Comparison of ENCODE assay signal across 1 cellular context in the genomic region with DNA sequence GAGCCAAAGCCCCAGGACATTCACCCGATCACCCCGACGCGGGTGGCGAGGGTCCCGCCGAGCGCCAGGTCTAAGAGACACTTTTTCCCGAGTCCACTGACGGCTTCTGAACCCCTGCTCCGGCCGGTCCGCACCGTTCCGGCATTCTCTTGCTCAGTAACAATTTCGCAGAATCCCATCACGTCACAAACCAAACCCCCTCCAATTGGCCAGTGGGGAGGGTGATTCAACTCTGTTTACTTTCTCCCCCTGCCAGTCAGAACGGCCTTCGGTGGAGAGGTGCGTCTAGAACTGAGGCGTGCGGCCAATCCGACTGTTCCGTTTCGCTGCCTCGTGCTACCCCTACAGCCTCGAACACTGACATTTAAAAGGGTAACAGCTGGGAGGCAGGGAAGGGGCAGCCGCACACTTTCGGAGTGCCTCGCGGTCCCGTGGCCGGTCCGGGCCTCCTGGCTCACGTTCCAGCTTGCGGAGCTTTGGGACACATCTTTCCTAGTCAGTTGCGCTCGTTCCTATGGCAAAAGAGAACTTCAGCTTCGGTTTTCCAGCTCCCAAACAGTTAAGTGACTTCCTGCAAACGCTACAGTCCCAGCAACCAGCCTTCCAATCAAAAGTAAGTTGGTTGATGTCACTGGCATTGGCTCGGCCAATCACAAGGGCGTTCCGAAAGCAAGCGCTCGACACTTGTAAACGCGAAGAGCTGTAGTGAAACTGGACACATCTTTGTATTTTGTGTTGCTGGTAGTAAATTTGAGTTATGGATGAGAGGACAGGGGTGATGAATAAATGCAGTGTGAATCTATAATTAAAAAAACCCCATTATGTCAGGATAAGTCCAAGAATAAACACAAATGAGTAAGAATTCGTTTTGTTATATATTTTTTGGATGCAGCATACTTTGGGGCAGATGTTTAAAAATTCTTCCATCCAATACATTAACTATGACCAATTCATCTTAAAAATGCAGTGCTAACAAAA.
TF ChIP-seq lines count a peak whose summit lies in the region.

Gene KLF9 (minus strand): TSS at position 860 of the 978 bp plus-strand sequence. CDS start 1,294 bp downstream, outside the sequence.

TF ChIP-seq in HepG2, 621 proteins besides CTCF, POLR2A, EP300 and RAD21 (continued from another document and continues in another):
- TF ChIP-seq ZNF782 (CRISPR knock-in tag; IDR thresholded peaks at IDR 0.05; ENCODE audit: borderline replicate concordance), result peak; percentile 76; the same call in 1 of the 2 replicates
- peak; percentile 23; the same call in 1 of the 2 replicates for TF ChIP-seq ZNF766 (CRISPR knock-in tag; IDR thresholded peaks at IDR 0.05; ENCODE audit: borderline replicate concordance)
- TF ChIP-seq KDM6A (CRISPR knock-in tag; IDR thresholded peaks at IDR 0.05; ENCODE audit: low read depth), result no peak
- TF ChIP-seq CREM (IDR thresholded peaks at IDR 0.05), result peak; percentile 82
- TF ChIP-seq CREM (CRISPR knock-in tag; IDR thresholded peaks at IDR 0.05), result no peak
- TF ChIP-seq ZNF678 (CRISPR knock-in tag; IDR thresholded peaks at IDR 0.05), result no peak; the same call in 1 of the 2 replicates
- TF ChIP-seq ZNF543 (CRISPR knock-in tag; IDR thresholded peaks at IDR 0.05), result 0 out of 2 replicates have a peak, but pooled peaks have one; percentile 69
- no peak for TF ChIP-seq SRSF4 (IDR thresholded peaks at IDR 0.05; ENCODE audit: low read depth, low read length, poor library complexity, severe bottlenecking)
- no peak; the same call in 1 of the 2 replicates for TF ChIP-seq RBFOX2 (IDR thresholded peaks at IDR 0.05; ENCODE audit: low read depth, low read length)
- TF ChIP-seq SOX5 (CRISPR knock-in tag; IDR thresholded peaks at IDR 0.05; ENCODE audit: borderline replicate concordance), result 0 out of 2 replicates have a peak, but pooled peaks have one; percentile 33
- TF ChIP-seq BORCS8-MEF2B (CRISPR knock-in tag; IDR thresholded peaks at IDR 0.05), result peak; percentile 86
- TF ChIP-seq, protein P1, sequence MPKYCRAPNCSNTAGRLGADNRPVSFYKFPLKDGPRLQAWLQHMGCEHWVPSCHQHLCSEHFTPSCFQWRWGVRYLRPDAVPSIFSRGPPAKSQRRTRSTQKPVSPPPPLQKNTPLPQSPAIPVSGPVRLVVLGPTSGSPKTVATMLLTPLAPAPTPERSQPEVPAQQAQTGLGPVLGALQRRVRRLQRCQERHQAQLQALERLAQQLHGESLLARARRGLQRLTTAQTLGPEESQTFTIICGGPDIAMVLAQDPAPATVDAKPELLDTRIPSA (CRISPR knock-in tag; IDR thresholded peaks at IDR 0.05; ENCODE audit: borderline replicate concordance), result no peak
- peak; percentile 90 for TF ChIP-seq NRL (CRISPR knock-in tag; IDR thresholded peaks at IDR 0.05; ENCODE audit: borderline replicate concordance)
- TF ChIP-seq, protein P2, sequence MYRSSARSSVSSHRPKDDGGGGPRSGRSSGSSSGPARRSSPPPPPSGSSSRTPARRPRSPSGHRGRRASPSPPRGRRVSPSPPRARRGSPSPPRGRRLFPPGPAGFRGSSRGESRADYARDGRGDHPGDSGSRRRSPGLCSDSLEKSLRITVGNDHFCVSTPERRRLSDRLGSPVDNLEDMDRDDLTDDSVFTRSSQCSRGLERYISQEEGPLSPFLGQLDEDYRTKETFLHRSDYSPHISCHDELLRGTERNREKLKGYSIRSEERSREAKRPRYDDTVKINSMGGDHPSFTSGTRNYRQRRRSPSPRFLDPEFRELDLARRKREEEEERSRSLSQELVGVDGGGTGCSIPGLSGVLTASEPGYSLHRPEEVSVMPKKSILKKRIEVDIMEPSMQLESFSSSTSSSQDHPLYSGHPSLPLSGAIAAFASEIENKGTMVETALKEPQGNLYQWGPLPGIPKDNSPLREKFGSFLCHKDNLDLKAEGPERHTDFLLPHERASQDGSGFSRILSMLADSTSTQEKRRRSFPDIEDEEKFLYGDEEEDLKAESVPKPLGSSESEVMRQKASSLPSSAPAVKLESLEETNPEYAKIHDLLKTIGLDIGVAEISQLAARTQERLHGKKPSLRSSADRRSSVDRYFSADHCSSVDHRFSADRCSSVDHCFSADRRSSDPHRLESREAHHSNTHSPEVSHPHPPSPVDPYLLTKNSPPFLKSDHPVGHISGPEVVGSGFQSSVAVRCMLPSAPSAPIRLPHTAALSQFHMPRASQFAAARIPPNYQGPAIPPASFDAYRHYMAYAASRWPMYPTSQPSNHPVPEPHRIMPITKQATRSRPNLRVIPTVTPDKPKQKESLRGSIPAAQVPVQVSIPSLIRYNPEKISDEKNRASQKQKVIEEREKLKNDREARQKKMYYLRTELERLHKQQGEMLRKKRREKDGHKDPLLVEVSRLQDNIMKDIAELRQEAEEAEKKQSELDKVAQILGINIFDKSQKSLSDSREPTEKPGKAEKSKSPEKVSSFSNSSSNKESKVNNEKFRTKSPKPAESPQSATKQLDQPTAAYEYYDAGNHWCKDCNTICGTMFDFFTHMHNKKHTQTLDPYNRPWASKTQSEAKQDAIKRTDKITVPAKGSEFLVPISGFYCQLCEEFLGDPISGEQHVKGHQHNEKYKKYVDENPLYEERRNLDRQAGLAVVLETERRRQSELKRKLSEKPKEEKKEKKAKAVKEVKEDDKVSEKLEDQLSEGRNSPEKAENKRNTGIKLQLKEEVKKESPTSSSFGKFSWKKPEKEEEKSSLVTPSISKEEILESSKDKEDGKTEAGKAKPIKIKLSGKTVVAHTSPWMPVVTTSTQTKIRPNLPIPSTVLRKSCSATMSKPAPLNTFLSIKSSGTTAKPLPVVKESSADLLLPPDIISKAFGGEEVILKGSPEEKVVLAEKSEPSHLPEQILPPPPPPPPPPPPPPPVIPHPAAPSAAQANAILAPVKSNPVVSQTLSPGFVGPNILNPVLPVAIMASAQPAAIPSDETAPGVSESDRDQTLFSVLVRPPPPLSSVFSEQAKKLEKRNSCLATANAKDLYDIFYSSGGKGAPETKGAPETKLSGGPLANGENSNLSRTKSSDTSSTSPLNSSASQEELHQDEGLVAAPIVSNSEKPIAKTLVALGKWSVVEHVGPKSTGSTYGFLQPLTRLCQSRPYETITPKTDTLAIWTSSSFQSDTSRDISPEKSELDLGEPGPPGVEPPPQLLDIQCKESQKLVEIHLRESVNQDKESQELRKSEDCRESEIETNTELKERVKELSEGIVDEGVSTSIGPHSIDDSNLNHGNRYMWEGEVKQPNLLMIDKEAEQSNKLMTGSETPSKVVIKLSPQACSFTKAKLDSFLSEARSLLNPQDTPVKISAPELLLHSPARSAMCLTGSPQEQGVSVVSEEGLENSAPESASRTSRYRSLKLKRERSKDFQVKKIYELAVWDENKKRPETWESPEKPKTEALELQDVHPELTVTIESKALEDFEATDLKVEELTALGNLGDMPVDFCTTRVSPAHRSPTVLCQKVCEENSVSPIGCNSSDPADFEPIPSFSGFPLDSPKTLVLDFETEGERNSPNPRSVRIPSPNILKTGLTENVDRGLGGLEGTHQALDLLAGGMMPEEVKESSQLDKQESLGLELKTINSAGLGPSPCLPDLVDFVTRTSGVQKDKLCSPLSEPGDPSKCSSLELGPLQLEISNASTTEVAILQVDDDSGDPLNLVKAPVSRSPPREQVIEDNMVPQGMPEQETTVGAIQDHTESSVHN (CRISPR knock-in tag; IDR thresholded peaks at IDR 0.05), result 0 out of 2 replicates have a peak, but pooled peaks have one; percentile 27
- peak; percentile 51; the same call in 1 of the 2 replicates for TF ChIP-seq FOXO1 (CRISPR knock-in tag; IDR thresholded peaks at IDR 0.05)
- TF ChIP-seq, protein P3, sequence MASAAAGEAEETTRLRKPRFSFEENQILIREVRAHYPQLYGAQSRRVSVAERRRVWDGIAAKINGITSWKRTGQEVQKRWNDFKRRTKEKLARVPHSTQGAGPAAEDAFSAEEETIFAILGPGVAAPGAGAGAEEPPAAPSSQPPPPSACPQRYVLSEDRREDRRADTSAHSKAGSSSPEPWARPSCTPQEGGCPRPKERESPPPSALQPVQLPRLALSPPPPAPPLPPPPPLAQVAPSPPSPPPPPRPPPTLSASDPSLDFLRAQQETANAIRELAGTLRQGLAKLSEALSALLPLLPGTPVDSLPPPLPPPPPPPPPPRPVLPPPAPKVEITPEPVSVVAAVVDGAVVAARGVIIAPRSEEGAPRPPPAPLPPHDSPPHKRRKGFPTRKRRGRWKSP (CRISPR knock-in tag; IDR thresholded peaks at IDR 0.05), result peak; percentile 95
- 0 out of 2 replicates have a peak, but pooled peaks have one; percentile 49 for TF ChIP-seq ZXDC (CRISPR knock-in tag; IDR thresholded peaks at IDR 0.05)
- TF ChIP-seq YY1 (IDR thresholded peaks at IDR 0.05; ENCODE audit: insufficient read depth, insufficient replicate concordance, low read depth, low read length), result peak; percentile 29
- TF ChIP-seq, protein P4, sequence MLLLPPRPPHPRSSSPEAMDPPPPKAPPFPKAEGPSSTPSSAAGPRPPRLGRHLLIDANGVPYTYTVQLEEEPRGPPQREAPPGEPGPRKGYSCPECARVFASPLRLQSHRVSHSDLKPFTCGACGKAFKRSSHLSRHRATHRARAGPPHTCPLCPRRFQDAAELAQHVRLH (CRISPR knock-in tag; IDR thresholded peaks at IDR 0.05; ENCODE audit: borderline replicate concordance, low read depth), result no peak
- TF ChIP-seq, protein P5, sequence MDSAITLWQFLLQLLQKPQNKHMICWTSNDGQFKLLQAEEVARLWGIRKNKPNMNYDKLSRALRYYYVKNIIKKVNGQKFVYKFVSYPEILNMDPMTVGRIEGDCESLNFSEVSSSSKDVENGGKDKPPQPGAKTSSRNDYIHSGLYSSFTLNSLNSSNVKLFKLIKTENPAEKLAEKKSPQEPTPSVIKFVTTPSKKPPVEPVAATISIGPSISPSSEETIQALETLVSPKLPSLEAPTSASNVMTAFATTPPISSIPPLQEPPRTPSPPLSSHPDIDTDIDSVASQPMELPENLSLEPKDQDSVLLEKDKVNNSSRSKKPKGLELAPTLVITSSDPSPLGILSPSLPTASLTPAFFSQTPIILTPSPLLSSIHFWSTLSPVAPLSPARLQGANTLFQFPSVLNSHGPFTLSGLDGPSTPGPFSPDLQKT (CRISPR knock-in tag; IDR thresholded peaks at IDR 0.05; ENCODE audit: borderline replicate concordance), result no peak
- TF ChIP-seq HDAC1 (CRISPR knock-in tag; IDR thresholded peaks at IDR 0.05), result peak; percentile 94
- TF ChIP-seq ZNF12 (CRISPR knock-in tag; IDR thresholded peaks at IDR 0.05), result peak; percentile 44; the same call in 1 of the 2 replicates
- TF ChIP-seq CSRNP1 (CRISPR knock-in tag; IDR thresholded peaks at IDR 0.05), result peak; percentile 93
- TF ChIP-seq EHMT2 (IDR thresholded peaks at IDR 0.05; ENCODE audit: borderline replicate concordance, low read depth, low read length), result no peak
- TF ChIP-seq, protein P6, sequence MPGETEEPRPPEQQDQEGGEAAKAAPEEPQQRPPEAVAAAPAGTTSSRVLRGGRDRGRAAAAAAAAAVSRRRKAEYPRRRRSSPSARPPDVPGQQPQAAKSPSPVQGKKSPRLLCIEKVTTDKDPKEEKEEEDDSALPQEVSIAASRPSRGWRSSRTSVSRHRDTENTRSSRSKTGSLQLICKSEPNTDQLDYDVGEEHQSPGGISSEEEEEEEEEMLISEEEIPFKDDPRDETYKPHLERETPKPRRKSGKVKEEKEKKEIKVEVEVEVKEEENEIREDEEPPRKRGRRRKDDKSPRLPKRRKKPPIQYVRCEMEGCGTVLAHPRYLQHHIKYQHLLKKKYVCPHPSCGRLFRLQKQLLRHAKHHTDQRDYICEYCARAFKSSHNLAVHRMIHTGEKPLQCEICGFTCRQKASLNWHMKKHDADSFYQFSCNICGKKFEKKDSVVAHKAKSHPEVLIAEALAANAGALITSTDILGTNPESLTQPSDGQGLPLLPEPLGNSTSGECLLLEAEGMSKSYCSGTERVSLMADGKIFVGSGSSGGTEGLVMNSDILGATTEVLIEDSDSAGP (CRISPR knock-in tag; IDR thresholded peaks at IDR 0.05; ENCODE audit: borderline replicate concordance), result peak; percentile 98
- peak; percentile 57; the same call in 1 of the 2 replicates for TF ChIP-seq UBTF (CRISPR knock-in tag; IDR thresholded peaks at IDR 0.05)
- TF ChIP-seq NFE2 (CRISPR knock-in tag; IDR thresholded peaks at IDR 0.05), result no peak
